ENCODE assay signal across 1 cellular context in genomic region chr9:114252394-114252793, GRCh38.
TF ChIP-seq lines count a peak whose summit lies in the region.

No MANE protein-coding gene starts in this region.

TF ChIP-seq in H1, 55 proteins besides CTCF, POLR2A, EP300 and RAD21 (continued from another document):
- TF ChIP-seq KDM4A (IDR thresholded peaks at IDR 0.05; ENCODE audit: low read depth, low read length, severe bottlenecking) = no peak
- no peak for TF ChIP-seq CTBP2 (IDR thresholded peaks at IDR 0.05; ENCODE audit: borderline replicate concordance, insufficient read depth, insufficient read length, low read length)
- TF ChIP-seq ATF2 (IDR thresholded peaks at IDR 0.05; ENCODE audit: low read length) = no peak
- no peak for TF ChIP-seq YY1 (IDR thresholded peaks at IDR 0.05; ENCODE audit: low read depth, low read length)
- TF ChIP-seq POU5F1 (IDR thresholded peaks at IDR 0.05; ENCODE audit: low read depth, low read length) = no peak
- no peak for TF ChIP-seq CHD1 (IDR thresholded peaks at IDR 0.05; ENCODE audit: low read depth, low read length)
- TF ChIP-seq RXRA (IDR thresholded peaks at IDR 0.05; ENCODE audit: insufficient read depth, low read depth, low read length) = no peak
- no peak for TF ChIP-seq CHD2 (IDR thresholded peaks at IDR 0.05; ENCODE audit: low read length)
- no peak for TF ChIP-seq HDAC2 (IDR thresholded peaks at IDR 0.05; ENCODE audit: borderline replicate concordance in 1 of 2, low read depth in 2 of 2, low read length in 2 of 2)
- TF ChIP-seq NANOG (IDR thresholded peaks at IDR 0.05; ENCODE audit: insufficient read depth, low read depth, low read length, poor library complexity, severe bottlenecking) = no peak
TF ChIP-seq in H1: peak in this region for 0.
